8 cellular contexts compared by ENCODE assay signal in the genomic region with DNA sequence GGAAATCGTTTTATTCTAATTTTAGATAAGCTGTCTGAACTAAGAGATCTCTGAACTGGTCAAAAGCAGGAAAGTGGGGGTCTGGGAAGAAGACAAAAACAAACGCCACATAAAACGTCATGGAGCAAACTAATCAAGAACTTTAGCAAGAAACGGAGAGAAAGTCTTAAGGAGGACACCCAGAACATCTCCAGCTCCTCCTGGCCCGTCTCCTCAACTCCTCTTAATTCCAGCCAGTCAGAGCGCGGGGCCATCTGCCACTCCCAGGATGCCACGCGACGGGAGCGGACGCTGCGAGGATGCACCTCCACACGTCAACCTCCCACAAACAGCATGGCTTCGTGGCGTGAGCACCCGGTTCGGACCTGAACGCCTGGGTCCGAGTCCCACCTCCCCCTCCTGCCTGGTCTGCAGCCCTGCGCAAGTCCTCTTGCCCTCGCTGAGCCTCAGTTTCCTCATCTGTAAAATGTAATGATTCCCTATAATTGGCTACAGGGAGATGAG. TPM values are rescaled to one million over a fixed set of nuclear protein-coding genes. Genes with fewer than 3 reads are reported as not detected.
A peak's percentile ranks its signal among the peaks of the same experiment; 100 is the strongest.
DNase-seq lines count a peak whose midpoint lies in the region; ATAC-seq, FAIRE-seq and TF ChIP-seq lines count a peak whose summit lies in the region.

No MANE protein-coding gene starts in this region.

- peak overlapping the region; percentile 93 for H3K9ac ChIP-seq in OCI-LY3 (ENCODE audit: low read length)
- H3K9ac ChIP-seq in endothelial cell of umbilical vein (replicated peaks; ENCODE audit: extremely low read depth, insufficient read depth, low read length): peak overlapping the region; percentile 66

- ATAC-seq in GM18867 (IDR thresholded peaks at IDR 0.05; ENCODE audit: unreplicated experiment): peak; percentile 25

- H3K9me3 Mint-ChIP-seq in mesothelial cell of epicardium: no peaks in the 10 kb centered on the region

- H3K36me3 ChIP-seq in A673 (ENCODE audit: insufficient read depth, low read length, poor library complexity, severe bottlenecking) (no peaks in the 10 kb centered on the region), OCI-LY3 (replicated peaks; ENCODE audit: low read depth, low read length) (no peaks in the 10 kb centered on the region), endothelial cell of umbilical vein (ENCODE audit: control insufficient read depth in 2 of 2, extremely low read depth in 1 of 2, insufficient read depth in 2 of 2, low read length in 2 of 2) (no peaks in the 10 kb centered on the region)

- TF ChIP-seq POLR2A in endothelial cell of umbilical vein (IDR thresholded peaks at IDR 0.05; ENCODE audit: low read depth, low read length): peak; percentile 33

- CTCF ChIA-PET in A673 (lab: Charles Lee) (no interaction called here), endothelial cell of umbilical vein (lab: Charles Lee) (interaction anchor here (1.0 to 1.2 kb wide), 2 partner anchors 11 to 56 kb away, joined by 4 read pairs; no protein-coding TSS in a partner anchor)

- peak; percentile 88 for DNase-seq in A673 (ENCODE audit: low spot score)
- DNase-seq in HUDEP-2 (lab: John Stamatoyannopoulos, UW; ENCODE audit: unreplicated experiment in 76 of 76): peak in 74 of 76 experiments; percentile 16 to 86 (median 74)
- peak; percentile 90 for DNase-seq in activated CD8-positive, alpha-beta memory T cell treated with anti-CD3 and anti-CD28 coated beads, Interleukin-2, amount 50 U/mL, for 48 hours
- peak; percentile 74 for DNase-seq in endothelial cell of umbilical vein (ENCODE audit: low read depth, low spot score)
- DNase-seq in mesothelial cell of epicardium (ENCODE audit: low spot score in 2 of 2, unreplicated experiment in 2 of 2): peak; percentile 36 to 65
- DNase-seq in stimulated activated CD8-positive, alpha-beta memory T cell treated with anti-CD3 and anti-CD28 coated beads, Interleukin-15, amount 100 ng/mL, for 48 hours (ENCODE audit: low read depth in 2 of 2): peak; percentile 73 to 81

- H3K4me2 ChIP-seq in OCI-LY3 (ENCODE audit: low read length): peak overlapping the region; percentile 68
- H3K4me2 ChIP-seq in endothelial cell of umbilical vein (ENCODE audit: insufficient read depth, low read length): peak overlapping the region; percentile 86

- H3K27me3 ChIP-seq in A673 (replicated peaks; ENCODE audit: insufficient read depth, low read depth, low read length, poor library complexity): peaks cover 27% of the 10 kb centered on the region
- no peaks in the 10 kb centered on the region for H3K27me3 ChIP-seq in OCI-LY3 (ENCODE audit: low read depth, low read length)
- no peaks in the 10 kb centered on the region for H3K27me3 ChIP-seq in endothelial cell of umbilical vein (ENCODE audit: control insufficient read depth in 2 of 2, insufficient read depth in 2 of 2, low read length in 2 of 2)

- H3K36me3 Mint-ChIP-seq in mesothelial cell of epicardium: peaks cover 2% of the 10 kb centered on the region

- peaks cover 13% of the 10 kb centered on the region for H3K4me1 ChIP-seq in A673 (ENCODE audit: insufficient read depth, low read length, poor library complexity, severe bottlenecking)
- H3K4me1 ChIP-seq in OCI-LY3 (ENCODE audit: low read length): peaks cover 5% of the 10 kb centered on the region; the same call in 1 of the 2 replicates
- peaks cover 33% of the 10 kb centered on the region for H3K4me1 ChIP-seq in endothelial cell of umbilical vein (ENCODE audit: control insufficient read depth, extremely low read depth, insufficient read depth, low read length)

- H4K20me1 ChIP-seq in OCI-LY3 (ENCODE audit: insufficient read depth, low read length) (peaks cover 10% of the 10 kb centered on the region; the same call in 1 of the 2 replicates), endothelial cell of umbilical vein (replicated peaks; ENCODE audit: control insufficient read depth, extremely low read depth, insufficient read depth, low read length) (no peaks in the 10 kb centered on the region)

- H3K4me1 Mint-ChIP-seq in mesothelial cell of epicardium: peaks cover 57% of the 10 kb centered on the region

- peaks cover 24% of the 10 kb centered on the region for H3K27me3 Mint-ChIP-seq in mesothelial cell of epicardium (ENCODE audit: low read depth)

- H3K27ac ChIP-seq in A673 (ENCODE audit: low read depth, low read length, poor library complexity, severe bottlenecking) (peak overlapping the region; percentile 88), OCI-LY3 (ENCODE audit: low read length) (peak overlapping the region; percentile 78), endothelial cell of umbilical vein (ENCODE audit: insufficient read depth, low read depth, low read length) (peak overlapping the region; percentile 40)

- intact Hi-C loops in A673 (cut with micrococcal nuclease; ENCODE audit: unreplicated experiment): no loop called here
- intact Hi-C loops in endothelial cell of umbilical vein (cut with micrococcal nuclease): loop anchor here (1.0 to 10.0 kb wide), 7 partner anchors 9 to 237 kb away; a partner anchor contains a TSS

- POLR2A ChIA-PET in A673 (lab: Charles Lee; ENCODE audit: low non-redundant PET): no interaction called here
- POLR2A ChIA-PET in endothelial cell of umbilical vein (lab: Charles Lee): no interaction called here

- H3K4me3 Mint-ChIP-seq in mesothelial cell of epicardium: peak overlapping the region; percentile 97

- H2AFZ ChIP-seq in OCI-LY3 (ENCODE audit: low read depth, low read length): peak overlapping the region; percentile 72
- peak overlapping the region; percentile 55 for H2AFZ ChIP-seq in endothelial cell of umbilical vein (ENCODE audit: low read depth, low read length)

- H3K9me1 ChIP-seq in endothelial cell of umbilical vein (replicated peaks; ENCODE audit: control insufficient read depth, extremely low read depth, insufficient read depth, low read length): no peaks in the 10 kb centered on the region

- no TSS peak for BruUV-seq in A673 (replicated peaks; lab: Mats Ljungman, UMichigan)
- TSS peak; percentile 21 for BruUV-seq in endothelial cell of umbilical vein (replicated peaks; lab: Mats Ljungman, UMichigan)

- peak overlapping the region; percentile 93 for H3K4me3 ChIP-seq in A673 (ENCODE audit: low read depth, low read length, poor library complexity, severe bottlenecking)
- H3K4me3 ChIP-seq in OCI-LY3 (ENCODE audit: low read length): peak overlapping the region; percentile 99
- peak overlapping the region; percentile 11 to 93 (median 70) for H3K4me3 ChIP-seq in endothelial cell of umbilical vein (replicated peaks in 1 of 3; ENCODE audit: insufficient read depth in 1 of 3, low read depth in 1 of 3, low read length in 3 of 3)

- H3K9me3 ChIP-seq in A673 (ENCODE audit: low read depth, low read length, poor library complexity, severe bottlenecking) (no peaks in the 10 kb centered on the region), OCI-LY3 (ENCODE audit: insufficient read depth, low read length) (no peaks in the 10 kb centered on the region), endothelial cell of umbilical vein (replicated peaks; ENCODE audit: control insufficient read depth, insufficient read depth, low read length) (no peaks in the 10 kb centered on the region)

- peak; percentile 84 for FAIRE-seq in endothelial cell of umbilical vein (lab: Jason Lieb, UNC)

- TF ChIP-seq CTCF in A673 (conservative IDR thresholded peaks at IDR 0.05; ENCODE audit: low read depth, low read length) (no peak), OCI-LY3 (IDR thresholded peaks at IDR 0.05; ENCODE audit: low read depth, low read length) (no peak), endothelial cell of umbilical vein (IDR thresholded peaks at IDR 0.05; ENCODE audit: extremely low read depth in 1 of 2, insufficient read depth in 1 of 2, low read depth in 1 of 2, low read length in 2 of 2) (no peak), mesothelial cell of epicardium (IDR thresholded peaks at IDR 0.05; ENCODE audit: unreplicated experiment) (no peak)

- peak overlapping the region; percentile 91 for H3K27ac Mint-ChIP-seq in mesothelial cell of epicardium

- dilution Hi-C loops in endothelial cell of umbilical vein (cut with MboI; ENCODE audit: extremely low pct_ligation_motif_present, low sequenced_read_pairs): no loop called here

- H3K79me2 ChIP-seq in OCI-LY3 (ENCODE audit: low read length) (peaks cover 56% of the 10 kb centered on the region), endothelial cell of umbilical vein (ENCODE audit: control insufficient read depth, insufficient read depth, low read length) (peaks cover 69% of the 10 kb centered on the region)

RNA-seq across cellular contexts. Expression of a gene that starts 0.6 kb away (rescaled TPM):
- total RNA-seq in A673 (2021) (70.6 and 72.5 TPM in 2 replicates), endothelial cell of umbilical vein (80.9 and 95.2 TPM in 2 replicates), mesothelial cell of epicardium (82.5 to 88.1 TPM (median 84.9 TPM) in 3 replicates)
- polyA plus RNA-seq in endothelial cell of umbilical vein: 123 and 135 TPM in 2 replicates
- polyA plus RNA-seq in endothelial cell of umbilical vein (2011; cell fraction: cytosol; rRNA removed): 77.1 and 82.2 TPM in 2 replicates
- polyA plus RNA-seq in endothelial cell of umbilical vein (2011; cell fraction: nucleus; rRNA removed): 284 and 338 TPM in 2 replicates
- 68.3 and 74.8 TPM in 2 replicates for polyA plus RNA-seq in endothelial cell of umbilical vein (2012)
- 155 and 161 TPM in 2 replicates for polyA minus RNA-seq in endothelial cell of umbilical vein
- 55.2 TPM for polyA minus RNA-seq in endothelial cell of umbilical vein (2011; cell fraction: cytosol; rRNA and poly(A)+ RNA removed)
- polyA minus RNA-seq in endothelial cell of umbilical vein (2011; cell fraction: nucleus; rRNA and poly(A)+ RNA removed): 90.5 and 121 TPM in 2 replicates

RNA-seq across cellular contexts. Expression of a gene that starts 1.1 kb away (rescaled TPM):
- total RNA-seq in A673 (2021): 3.1 and 4.2 TPM in 2 replicates
- 42.6 and 44.1 TPM in 2 replicates for total RNA-seq in endothelial cell of umbilical vein
- 63.7 and 89.3 TPM in 2 replicates for polyA plus RNA-seq in endothelial cell of umbilical vein
- 49.2 and 66.4 TPM in 2 replicates for polyA plus RNA-seq in endothelial cell of umbilical vein (2011; cell fraction: cytosol; rRNA removed)
- 18.1 and 22.7 TPM in 2 replicates for polyA plus RNA-seq in endothelial cell of umbilical vein (2011; cell fraction: nucleus; rRNA removed)
- polyA plus RNA-seq in endothelial cell of umbilical vein (2012): 24.5 and 41.0 TPM in 2 replicates
- 14.8 and 20.9 TPM in 2 replicates for polyA minus RNA-seq in endothelial cell of umbilical vein
- polyA minus RNA-seq in endothelial cell of umbilical vein (2011; cell fraction: cytosol; rRNA and poly(A)+ RNA removed): 3.6 TPM
- 5.1 and 10.4 TPM in 2 replicates for polyA minus RNA-seq in endothelial cell of umbilical vein (2011; cell fraction: nucleus; rRNA and poly(A)+ RNA removed)
- 9.1 to 9.4 TPM (median 9.4 TPM) in 3 replicates for total RNA-seq in mesothelial cell of epicardium

RNA-seq across cellular contexts. Expression of a gene that starts 51.6 kb away (rescaled TPM):
- total RNA-seq in A673 (2021) (44.8 and 49.2 TPM in 2 replicates), endothelial cell of umbilical vein (52.0 and 53.2 TPM in 2 replicates), mesothelial cell of epicardium (36.9 to 41.4 TPM (median 39.7 TPM) in 3 replicates)
- 125 and 141 TPM in 2 replicates for polyA plus RNA-seq in endothelial cell of umbilical vein
- 68.6 and 70.6 TPM in 2 replicates for polyA plus RNA-seq in endothelial cell of umbilical vein (2011; cell fraction: cytosol; rRNA removed)
- polyA plus RNA-seq in endothelial cell of umbilical vein (2011; cell fraction: nucleus; rRNA removed): 68.5 and 71.9 TPM in 2 replicates
- 45.3 and 45.4 TPM in 2 replicates for polyA plus RNA-seq in endothelial cell of umbilical vein (2012)
- polyA minus RNA-seq in endothelial cell of umbilical vein: 120 and 142 TPM in 2 replicates
- polyA minus RNA-seq in endothelial cell of umbilical vein (2011; cell fraction: cytosol; rRNA and poly(A)+ RNA removed): 52.4 TPM
- polyA minus RNA-seq in endothelial cell of umbilical vein (2011; cell fraction: nucleus; rRNA and poly(A)+ RNA removed): 34.2 and 41.0 TPM in 2 replicates

RNA-seq across cellular contexts. Expression of a gene that starts 51.8 kb away (rescaled TPM):
- 52.7 and 56.4 TPM in 2 replicates for total RNA-seq in A673 (2021)
- total RNA-seq in endothelial cell of umbilical vein: 43.6 and 50.7 TPM in 2 replicates
- 47.6 and 52.9 TPM in 2 replicates for polyA plus RNA-seq in endothelial cell of umbilical vein
- 65.1 and 71.5 TPM in 2 replicates for polyA plus RNA-seq in endothelial cell of umbilical vein (2011; cell fraction: cytosol; rRNA removed)
- polyA plus RNA-seq in endothelial cell of umbilical vein (2011; cell fraction: nucleus; rRNA removed): 32.8 and 36.5 TPM in 2 replicates
- 53.4 and 74.3 TPM in 2 replicates for polyA plus RNA-seq in endothelial cell of umbilical vein (2012)
- 22.0 and 29.5 TPM in 2 replicates for polyA minus RNA-seq in endothelial cell of umbilical vein
- polyA minus RNA-seq in endothelial cell of umbilical vein (2011; cell fraction: cytosol; rRNA and poly(A)+ RNA removed): 34.4 TPM
- polyA minus RNA-seq in endothelial cell of umbilical vein (2011; cell fraction: nucleus; rRNA and poly(A)+ RNA removed): 11.1 and 17.5 TPM in 2 replicates
- 28.2 to 31.2 TPM (median 30.6 TPM) in 3 replicates for total RNA-seq in mesothelial cell of epicardium

Comparison
In these comparisons a context has a peak if more than half of its experiments do, and no peak if none do; other contexts are left out.
1. Peak in every context shown above with its lines: DNase-seq, ATAC-seq, H3K4me3 ChIP-seq and H3K27ac ChIP-seq.